9 cellular contexts compared by ENCODE assay signal in the genomic region with DNA sequence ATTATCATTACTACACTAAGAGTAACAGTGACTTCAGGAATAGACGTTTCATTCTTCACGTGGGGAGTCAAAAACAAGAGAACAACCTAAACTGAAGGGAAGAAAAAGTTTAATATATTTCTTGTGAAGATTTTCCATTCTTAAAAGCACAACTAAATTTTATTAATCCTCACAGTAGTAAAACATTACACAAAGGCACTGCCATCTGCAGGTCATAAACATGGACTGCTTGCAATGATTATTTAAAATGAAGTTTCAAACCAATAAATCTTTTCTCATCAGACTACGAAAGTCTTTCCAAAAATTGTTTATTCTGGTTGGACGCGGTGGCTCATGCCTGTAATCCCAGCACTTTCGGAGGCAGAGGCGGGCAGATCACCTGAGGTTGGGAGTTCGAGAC. TPM values are rescaled to one million over a fixed set of nuclear protein-coding genes. Genes with fewer than 3 reads are reported as not detected.
DNase-seq lines count a peak whose midpoint lies in the region; ATAC-seq, FAIRE-seq and TF ChIP-seq lines count a peak whose summit lies in the region.
"Had no signal": no experiment of that assay in that cellular context is flagged by ENCODE, and none has a peak within 500 bp of the region (broad histone marks: within the 10 kb centered on the region; RNA-seq: fewer than 3 reads in every experiment).

No MANE protein-coding gene starts in this region.

- TF ChIP-seq CTCF in GM12873 (IDR thresholded peaks at IDR 0.05; ENCODE audit: insufficient read depth, low read depth, low read length, missing control alignments) (peak; percentile 27), VCaP (conservative IDR thresholded peaks at IDR 0.05) (peak; percentile 78), keratinocyte (optimal IDR thresholded peaks at IDR 0.05 in 1 of 3, IDR thresholded peaks at IDR 0.05 in 1 of 3, conservative IDR thresholded peaks at IDR 0.05 in 1 of 3; ENCODE audit: extremely low read depth in 1 of 3, insufficient read depth in 2 of 3, low read length in 3 of 3) (peak in 2 of 3 experiments; percentile 12 to 32)

- H3K4me2 ChIP-seq in keratinocyte (ENCODE audit: control insufficient read depth, extremely low read depth, insufficient read depth, low read depth, low read length), result no peak overlapping the region

- dilution Hi-C loops in keratinocyte (cut with MboI; ENCODE audit: extremely low pct_ligation_motif_present, low sequenced_read_pairs), result no loop called here

- DNase-seq in AG08396 (ENCODE audit: low spot score) (peak; percentile 23), keratinocyte (ENCODE audit: low read depth, low spot score) (no peak), mucosa of gallbladder (ENCODE audit: low spot score) (no peak)
- DNase-seq: NCI-H146 had no signal

- peaks cover 22% of the 10 kb centered on the region for H3K4me1 ChIP-seq in keratinocyte (ENCODE audit: control insufficient read depth, extremely low read depth, insufficient read depth, low read length)

- H3K4me3 ChIP-seq in keratinocyte (ENCODE audit: control insufficient read depth in 2 of 3, extremely low read depth in 1 of 3, insufficient read depth in 2 of 3, low read depth in 1 of 3, low read length in 3 of 3), result no peak overlapping the region

- ATAC-seq in HG02938 (IDR thresholded peaks at IDR 0.05; ENCODE audit: unreplicated experiment), result no peak
- ATAC-seq in HG03139 (IDR thresholded peaks at IDR 0.05; ENCODE audit: unreplicated experiment), result no peak
- ATAC-seq in GM19463 (IDR thresholded peaks at IDR 0.05; ENCODE audit: unreplicated experiment), result no peak

- H3K9me3 ChIP-seq in keratinocyte (ENCODE audit: control insufficient read depth, low read depth, low read length), result no peaks in the 10 kb centered on the region

- H3K79me2 ChIP-seq in keratinocyte (ENCODE audit: control insufficient read depth, insufficient read depth, low read length), result peaks cover 71% of the 10 kb centered on the region

- H4K20me1 ChIP-seq in keratinocyte (ENCODE audit: control insufficient read depth, extremely low read depth, insufficient read depth, low read length), result peaks cover 9% of the 10 kb centered on the region

- no peak overlapping the region for H2AFZ ChIP-seq in keratinocyte (ENCODE audit: control insufficient read depth, low read length)

- no peaks in the 10 kb centered on the region for H3K27me3 ChIP-seq in keratinocyte (ENCODE audit: control insufficient read depth, extremely low read depth, insufficient read depth, low read length)

- peak overlapping the region; percentile 97 for H3K27ac ChIP-seq in VCaP
- no peak overlapping the region for H3K27ac ChIP-seq in keratinocyte (ENCODE audit: control insufficient read depth, insufficient read depth, low read length)

- no peaks in the 10 kb centered on the region for H3K9me1 ChIP-seq in keratinocyte (ENCODE audit: control insufficient read depth, extremely low read depth, insufficient read depth, low read length)

- H3K9ac ChIP-seq in keratinocyte (ENCODE audit: control insufficient read depth, extremely low read depth, insufficient read depth, low read length), result no peak overlapping the region

- FAIRE-seq in keratinocyte (lab: Jason Lieb, UNC), result no peak

- H3K36me3 ChIP-seq in keratinocyte (ENCODE audit: control insufficient read depth in 2 of 2, extremely low read depth in 1 of 2, insufficient read depth in 2 of 2, low read length in 2 of 2), result no peaks in the 10 kb centered on the region

RNA-seq across cellular contexts. Expression of a gene that starts 2.6 kb away (rescaled TPM):
- 12.8 to 23.9 TPM (median 17.6 TPM) in 3 replicates for polyA plus RNA-seq in keratinocyte
- polyA plus RNA-seq in keratinocyte (2011; ENCODE audit: low read depth), result 18.1 TPM
- 12.5 and 14.2 TPM in 2 replicates for polyA plus RNA-seq in keratinocyte (2011; cell fraction: cytosol; rRNA removed)
- polyA plus RNA-seq in keratinocyte (2011; cell fraction: nucleus; rRNA removed), result 22.3 and 25.7 TPM in 2 replicates
- 10.2 and 20.7 TPM in 2 replicates for polyA plus RNA-seq in keratinocyte (2012; ENCODE audit: low replicate concordance)
- polyA minus RNA-seq in keratinocyte, result 13.2 to 19.3 TPM (median 19.2 TPM) in 3 replicates
- 11.9 TPM for polyA minus RNA-seq in keratinocyte (2011; cell fraction: cytosol; rRNA and poly(A)+ RNA removed)
- polyA minus RNA-seq in keratinocyte (2011; cell fraction: nucleus; rRNA and poly(A)+ RNA removed), result 10.2 and 15.5 TPM in 2 replicates
- total RNA-seq in mucosa of gallbladder, result 27.0 TPM

RNA-seq across cellular contexts. Expression of a gene that starts 31.0 kb away (rescaled TPM):
- polyA plus RNA-seq in keratinocyte, result 13.4 to 16.7 TPM (median 16.4 TPM) in 3 replicates
- 0.70 TPM for polyA plus RNA-seq in keratinocyte (2011; ENCODE audit: low read depth)
- polyA plus RNA-seq in keratinocyte (2011; cell fraction: cytosol; rRNA removed), result 9.9 and 13.2 TPM in 2 replicates
- polyA plus RNA-seq in keratinocyte (2011; cell fraction: nucleus; rRNA removed), result 16.9 and 23.9 TPM in 2 replicates
- 5.0 and 11.8 TPM in 2 replicates for polyA plus RNA-seq in keratinocyte (2012; ENCODE audit: low replicate concordance)
- polyA minus RNA-seq in keratinocyte, result 7.6 to 12.4 TPM (median 8.6 TPM) in 3 replicates
- polyA minus RNA-seq in keratinocyte (2011; cell fraction: cytosol; rRNA and poly(A)+ RNA removed), result 15.3 TPM
- polyA minus RNA-seq in keratinocyte (2011; cell fraction: nucleus; rRNA and poly(A)+ RNA removed), result 4.2 and 5.7 TPM in 2 replicates
- 15.8 TPM for total RNA-seq in mucosa of gallbladder

RNA-seq across cellular contexts. Expression of a gene that starts 58.1 kb away (rescaled TPM):
- 0.42 to 1.0 TPM in 2 of 3 replicates, not detected in the other for polyA plus RNA-seq in keratinocyte
- not detected for polyA plus RNA-seq in keratinocyte (2011; ENCODE audit: low read depth)
- 1.2 and 1.7 TPM in 2 replicates for polyA plus RNA-seq in keratinocyte (2011; cell fraction: cytosol; rRNA removed)
- 0.27 and 0.84 TPM in 2 replicates for polyA plus RNA-seq in keratinocyte (2011; cell fraction: nucleus; rRNA removed)
- polyA plus RNA-seq in keratinocyte (2012; ENCODE audit: low replicate concordance), result 2.0 TPM in 1 of 2 replicates, not detected in the other
- polyA minus RNA-seq in keratinocyte, result 0.29 TPM in 1 of 3 replicates, not detected in the others
- polyA minus RNA-seq in keratinocyte (2011; cell fraction: cytosol; rRNA and poly(A)+ RNA removed), result not detected
- 0.93 TPM in 1 of 2 replicates, not detected in the other for polyA minus RNA-seq in keratinocyte (2011; cell fraction: nucleus; rRNA and poly(A)+ RNA removed)
- total RNA-seq in mucosa of gallbladder, result 0.32 TPM

Comparison
In these comparisons a context has a peak if more than half of its experiments do, and no peak if none do; other contexts are left out.
1. CTCF ChIP-seq: peak in every context shown above with its lines; median percentile 78 in VCaP; 27 in GM12873; 22 in keratinocyte.